1 cellular context compared by ENCODE assay signal in genomic region chr4:31923634-31924033, GRCh38.
TF ChIP-seq lines count a peak whose summit lies in the region.

No MANE protein-coding gene starts in this region.

TF ChIP-seq in K562, 482 proteins besides CTCF, POLR2A, EP300 and RAD21 (continued from another document):
- TF ChIP-seq, protein P1, sequence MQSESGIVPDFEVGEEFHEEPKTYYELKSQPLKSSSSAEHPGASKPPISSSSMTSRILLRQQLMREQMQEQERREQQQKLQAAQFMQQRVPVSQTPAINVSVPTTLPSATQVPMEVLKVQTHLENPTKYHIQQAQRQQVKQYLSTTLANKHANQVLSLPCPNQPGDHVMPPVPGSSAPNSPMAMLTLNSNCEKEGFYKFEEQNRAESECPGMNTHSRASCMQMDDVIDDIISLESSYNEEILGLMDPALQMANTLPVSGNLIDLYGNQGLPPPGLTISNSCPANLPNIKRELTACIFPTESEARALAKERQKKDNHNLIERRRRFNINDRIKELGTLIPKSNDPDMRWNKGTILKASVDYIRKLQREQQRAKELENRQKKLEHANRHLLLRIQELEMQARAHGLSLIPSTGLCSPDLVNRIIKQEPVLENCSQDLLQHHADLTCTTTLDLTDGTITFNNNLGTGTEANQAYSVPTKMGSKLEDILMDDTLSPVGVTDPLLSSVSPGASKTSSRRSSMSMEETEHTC (IDR thresholded peaks at IDR 0.05), result no peak
- TF ChIP-seq, protein P2, sequence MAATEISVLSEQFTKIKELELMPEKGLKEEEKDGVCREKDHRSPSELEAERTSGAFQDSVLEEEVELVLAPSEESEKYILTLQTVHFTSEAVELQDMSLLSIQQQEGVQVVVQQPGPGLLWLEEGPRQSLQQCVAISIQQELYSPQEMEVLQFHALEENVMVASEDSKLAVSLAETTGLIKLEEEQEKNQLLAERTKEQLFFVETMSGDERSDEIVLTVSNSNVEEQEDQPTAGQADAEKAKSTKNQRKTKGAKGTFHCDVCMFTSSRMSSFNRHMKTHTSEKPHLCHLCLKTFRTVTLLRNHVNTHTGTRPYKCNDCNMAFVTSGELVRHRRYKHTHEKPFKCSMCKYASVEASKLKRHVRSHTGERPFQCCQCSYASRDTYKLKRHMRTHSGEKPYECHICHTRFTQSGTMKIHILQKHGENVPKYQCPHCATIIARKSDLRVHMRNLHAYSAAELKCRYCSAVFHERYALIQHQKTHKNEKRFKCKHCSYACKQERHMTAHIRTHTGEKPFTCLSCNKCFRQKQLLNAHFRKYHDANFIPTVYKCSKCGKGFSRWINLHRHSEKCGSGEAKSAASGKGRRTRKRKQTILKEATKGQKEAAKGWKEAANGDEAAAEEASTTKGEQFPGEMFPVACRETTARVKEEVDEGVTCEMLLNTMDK (IDR thresholded peaks at IDR 0.05; ENCODE audit: borderline replicate concordance, insufficient read depth, low read depth, low read length, poor library complexity, severe bottlenecking), result no peak
- no peak for TF ChIP-seq FUS (optimal IDR thresholded peaks at IDR 0.05; ENCODE audit: low read depth, low read length)
- no peak for TF ChIP-seq RBM39 (optimal IDR thresholded peaks at IDR 0.05; ENCODE audit: low read depth, low read length)
- 0 out of 2 replicates have a peak, but pooled peaks have one; percentile 14 for TF ChIP-seq USF2 (CRISPR knock-in tag; IDR thresholded peaks at IDR 0.05)
- TF ChIP-seq PCBP1 (IDR thresholded peaks at IDR 0.05; ENCODE audit: low read depth, low read length, poor library complexity, severe bottlenecking), result no peak
- TF ChIP-seq CEBPB (tag; IDR thresholded peaks at IDR 0.05), result peak; percentile 81
- no peak for TF ChIP-seq SMAD2 (IDR thresholded peaks at IDR 0.05; ENCODE audit: low read depth, low read length)
- TF ChIP-seq SMAD1 (IDR thresholded peaks at IDR 0.05; ENCODE audit: low read depth, low read length, partially characterized antibody), result no peak
- no peak for TF ChIP-seq NCOA6 (IDR thresholded peaks at IDR 0.05)
- TF ChIP-seq ZNF75A (CRISPR knock-in tag; IDR thresholded peaks at IDR 0.05), result no peak
TF ChIP-seq in K562: peak in this region for 3.
